Comparison of ENCODE assay signal across 8 cellular contexts in genomic region chr10:117653170-117653515, GRCh38.
DNase-seq lines count a peak whose midpoint lies in the region; ATAC-seq and TF ChIP-seq lines count a peak whose summit lies in the region.

No MANE protein-coding gene starts in this region.

- H3K4me1 Mint-ChIP-seq in activated naive CD8-positive, alpha-beta T cell treated with anti-CD3 and anti-CD28 coated beads, Interleukin-2, amount 10 ng/mL, durations not matched to agents 7 days and 5 days: peaks cover 14% of the 10 kb centered on the region

- H3K27me3 Mint-ChIP-seq in activated naive CD8-positive, alpha-beta T cell treated with anti-CD3 and anti-CD28 coated beads, Interleukin-2, amount 10 ng/mL, durations not matched to agents 7 days and 5 days: peaks cover 8% of the 10 kb centered on the region

- H3K36me3 ChIP-seq in left ventricle myocardium inferior: no peaks in the 10 kb centered on the region

- peak; percentile 88 for ATAC-seq in GM19468 (IDR thresholded peaks at IDR 0.05; ENCODE audit: extremely low read depth, unreplicated experiment)
- ATAC-seq in HG03439 (IDR thresholded peaks at IDR 0.05; ENCODE audit: unreplicated experiment): peak; percentile 89
- ATAC-seq in activated naive CD8-positive, alpha-beta T cell treated with anti-CD3 and anti-CD28 coated beads, Interleukin-2, amount 10 ng/mL, durations not matched to agents 7 days and 5 days (ENCODE audit: low read depth): peak; percentile 99
- no peak for ATAC-seq in Right ventricle myocardium inferior

- H3K36me3 Mint-ChIP-seq in activated naive CD8-positive, alpha-beta T cell treated with anti-CD3 and anti-CD28 coated beads, Interleukin-2, amount 10 ng/mL, durations not matched to agents 7 days and 5 days: peaks cover 3% of the 10 kb centered on the region

- intact Hi-C loops in Right ventricle myocardium inferior (cut with DNase I): no loop called here
- intact Hi-C loops in lower leg skin (cut with DNase I; ENCODE audit: low total_unique reads): no loop called here
- intact Hi-C loops in left ventricle myocardium inferior (cut with micrococcal nuclease): no loop called here

- no peak overlapping the region for H3K27ac Mint-ChIP-seq in activated naive CD8-positive, alpha-beta T cell treated with anti-CD3 and anti-CD28 coated beads, Interleukin-2, amount 10 ng/mL, durations not matched to agents 7 days and 5 days

- H3K27me3 ChIP-seq in left ventricle myocardium inferior (ENCODE audit: low read depth): peaks cover 12% of the 10 kb centered on the region

- H3K4me3 ChIP-seq in lower leg skin (ENCODE audit: low read depth, poor library complexity, severe bottlenecking) (no peak overlapping the region), left ventricle myocardium inferior (no peak overlapping the region)

- peak; percentile 87 for DNase-seq in EH (ENCODE audit: low read depth)
- no peak for DNase-seq in activated naive CD8-positive, alpha-beta T cell treated with anti-CD3 and anti-CD28 coated beads, Interleukin-2, amount 10 ng/mL, durations not matched to agents 7 days and 5 days
- DNase-seq in stimulated activated CD4-positive, alpha-beta T cell treated with anti-CD3 and anti-CD28 coated beads, Interleukin-15, amount 100 ng/mL, for 24 hours: peak; percentile 56
- no peak for DNase-seq in Right ventricle myocardium inferior (ENCODE audit: missing footprints)
- no peak for DNase-seq in lower leg skin (ENCODE audit: low spot score in 2 of 2)
- DNase-seq in left ventricle myocardium inferior: no peak

- POLR2A ChIA-PET in activated naive CD8-positive, alpha-beta T cell treated with anti-CD3 and anti-CD28 coated beads, Interleukin-2, amount 10 ng/mL, durations not matched to agents 7 days and 5 days (lab: Charles Lee): no interaction called here

- no peaks in the 10 kb centered on the region for H3K4me1 ChIP-seq in left ventricle myocardium inferior

- peaks cover 21% of the 10 kb centered on the region for H3K9me3 Mint-ChIP-seq in activated naive CD8-positive, alpha-beta T cell treated with anti-CD3 and anti-CD28 coated beads, Interleukin-2, amount 10 ng/mL, durations not matched to agents 7 days and 5 days

- TF ChIP-seq POLR2A in lower leg skin (IDR thresholded peaks at IDR 0.05): no peak

- H3K4me3 Mint-ChIP-seq in activated naive CD8-positive, alpha-beta T cell treated with anti-CD3 and anti-CD28 coated beads, Interleukin-2, amount 10 ng/mL, durations not matched to agents 7 days and 5 days: no peak overlapping the region

- no peak overlapping the region for H3K27ac ChIP-seq in left ventricle myocardium inferior (replicated peaks)

- TF ChIP-seq CTCF in lower leg skin (IDR thresholded peaks at IDR 0.05) (no peak), left ventricle myocardium inferior (IDR thresholded peaks at IDR 0.05; ENCODE audit: borderline replicate concordance) (no peak)

- peaks cover 33% of the 10 kb centered on the region for H3K9me3 ChIP-seq in left ventricle myocardium inferior (replicated peaks)

Comparison
In these comparisons a context has a peak if more than half of its experiments do, and no peak if none do; other contexts are left out.
1. DNase-seq: peak in EH (single experiment) and stimulated activated CD4-positive, alpha-beta T cell treated with anti-CD3 and anti-CD28 coated beads, Interleukin-15, amount 100 ng/mL, for 24 hours (single experiment); none in activated naive CD8-positive, alpha-beta T cell treated with anti-CD3 and anti-CD28 coated beads, Interleukin-2, amount 10 ng/mL, durations not matched to agents 7 days and 5 days (single experiment), Right ventricle myocardium inferior (single experiment), lower leg skin (0 of 2) and left ventricle myocardium inferior (single experiment).